8 cellular contexts compared by ENCODE assay signal in genomic region chr11:66022401-66023185, GRCh38. TPM values are rescaled to one million over a fixed set of nuclear protein-coding genes. Genes with fewer than 3 reads are reported as not detected.
DNase-seq lines count a peak whose midpoint lies in the region; ATAC-seq and TF ChIP-seq lines count a peak whose summit lies in the region.

No MANE protein-coding gene starts in this region.

- TF ChIP-seq CTCF in PC-3 (conservative IDR thresholded peaks at IDR 0.05; ENCODE audit: low read depth, low read length) = peak; percentile 98
- TF ChIP-seq CTCF in fibroblast of lung (conservative IDR thresholded peaks at IDR 0.05 in 1 of 2, IDR thresholded peaks at IDR 0.05 in 1 of 2; ENCODE audit: low read depth in 1 of 2, low read length in 2 of 2) = peak; percentile 84 to 85
- peak; percentile 66 for TF ChIP-seq CTCF in neural cell (IDR thresholded peaks at IDR 0.05; ENCODE audit: poor library complexity, severe bottlenecking)

- CTCF ChIA-PET in CD4-positive, alpha-beta memory T cell (lab: Charles Lee; ENCODE audit: partially characterized antibody) = interaction anchor here (0.6 to 2.3 kb wide), 35 partner anchors 8 to 331 kb away, joined by 3 to 19 read pairs (median 4); partner anchors contain the start of genes BANF1, CCDC85B, CST6 and EIF1AD
- CTCF ChIA-PET in PC-3 (lab: Charles Lee) = interaction anchor here (0.5 to 0.7 kb wide), 4 partner anchors 23 to 747 kb away, joined by 3 to 16 read pairs (median 4); partner anchors contain the start of gene EHBP1L1

- POLR2A ChIA-PET in CD4-positive, alpha-beta memory T cell (lab: Charles Lee; ENCODE audit: partially characterized antibody) = interaction anchor here (0.6 to 1.8 kb wide), 5 partner anchors 20 to 310 kb away, joined by 3 to 7 read pairs (median 3); partner anchors contain the start of genes BANF1, EIF1AD, FIBP and KAT5
- POLR2A ChIA-PET in PC-3 (lab: Charles Lee; ENCODE audit: unreplicated experiment) = interaction anchor here (0.6 kb wide), 1 partner anchor 20 kb away, joined by 3 read pairs; no protein-coding TSS in a partner anchor

- ATAC-seq in PC-3 = peak; percentile 75
- ATAC-seq in HG02884 (IDR thresholded peaks at IDR 0.05; ENCODE audit: unreplicated experiment) = no peak

- no peaks in the 10 kb centered on the region for H3K36me3 ChIP-seq in CD4-positive, alpha-beta memory T cell (ENCODE audit: insufficient read depth, low read length)
- H3K36me3 ChIP-seq in PC-3 (ENCODE audit: low read depth, low read length) = no peaks in the 10 kb centered on the region
- no peaks in the 10 kb centered on the region for H3K36me3 ChIP-seq in fibroblast of lung (ENCODE audit: control insufficient read depth, insufficient read depth, low read length)
- H3K36me3 ChIP-seq in neural cell (ENCODE audit: insufficient read depth, low read length) = no peaks in the 10 kb centered on the region

- H2AFZ ChIP-seq in PC-3 (ENCODE audit: low read length) = peak overlapping the region; percentile 72
- H2AFZ ChIP-seq in fibroblast of lung (ENCODE audit: low read length) = peak overlapping the region; percentile 77
- no peak overlapping the region for H2AFZ ChIP-seq in neural cell (ENCODE audit: low read depth, low read length)

- no peaks in the 10 kb centered on the region for H4K20me1 ChIP-seq in PC-3 (ENCODE audit: low read length)
- no peaks in the 10 kb centered on the region for H4K20me1 ChIP-seq in fibroblast of lung (ENCODE audit: control insufficient read depth, extremely low read depth, insufficient read depth, low read length)
- H4K20me1 ChIP-seq in neural cell (ENCODE audit: insufficient read depth) = no peaks in the 10 kb centered on the region

- H3K4me3 ChIP-seq in CD4-positive, alpha-beta memory T cell (ENCODE audit: low read length in 2 of 2) = no peak overlapping the region
- peak overlapping the region; percentile 51 for H3K4me3 ChIP-seq in PC-3 (ENCODE audit: low read length)
- no peak overlapping the region for H3K4me3 ChIP-seq in fibroblast of lung (replicated peaks in 1 of 4; ENCODE audit: control extremely low read depth in 1 of 4, insufficient read depth in 1 of 4, low read depth in 3 of 4, low read length in 4 of 4)
- no peak overlapping the region for H3K4me3 ChIP-seq in neural cell (ENCODE audit: low read length)

- H3K9me3 ChIP-seq in CD4-positive, alpha-beta memory T cell (ENCODE audit: control insufficient read depth in 1 of 2, low read length in 2 of 2) = no peaks in the 10 kb centered on the region
- no peaks in the 10 kb centered on the region for H3K9me3 ChIP-seq in PC-3 (ENCODE audit: low read length)
- H3K9me3 ChIP-seq in fibroblast of lung (ENCODE audit: control insufficient read depth, insufficient read depth, low read depth, low read length) = no peaks in the 10 kb centered on the region
- H3K9me3 ChIP-seq in neural cell (ENCODE audit: low read length) = no peaks in the 10 kb centered on the region

- H3K4me2 ChIP-seq in PC-3 (ENCODE audit: low read length) (peak overlapping the region; percentile 82), fibroblast of lung (ENCODE audit: extremely low read depth, insufficient read depth, low read length) (peak overlapping the region; percentile 40), neural cell (ENCODE audit: low read length) (no peak overlapping the region)

- peak overlapping the region in 1 of 7 donors; percentile 48 for H3K27ac Mint-ChIP-seq in CD4-positive, alpha-beta memory T cell
- H3K27ac Mint-ChIP-seq in stimulated activated naive CD8-positive, alpha-beta T cell treated with anti-CD3 and anti-CD28 coated beads, Interleukin-15, Interleukin-2, amounts not matched to agents 100 ng/mL and 50 ng/mL, for 24 hours = no peak overlapping the region

- H3K36me3 Mint-ChIP-seq in CD4-positive, alpha-beta memory T cell = no peaks in the 10 kb centered on the region
- no peaks in the 10 kb centered on the region for H3K36me3 Mint-ChIP-seq in stimulated activated naive CD8-positive, alpha-beta T cell treated with anti-CD3 and anti-CD28 coated beads, Interleukin-15, Interleukin-2, amounts not matched to agents 100 ng/mL and 50 ng/mL, for 24 hours (ENCODE audit: low read depth)

- H3K9me2 ChIP-seq in PC-3 (replicated peaks; ENCODE audit: low read length) = no peaks in the 10 kb centered on the region
- no peaks in the 10 kb centered on the region for H3K9me2 ChIP-seq in neural cell (ENCODE audit: insufficient read depth, low read length)

- TF ChIP-seq EP300 in neural cell (conservative IDR thresholded peaks at IDR 0.05; ENCODE audit: poor library complexity, severe bottlenecking) = no peak

- H3K4me3 Mint-ChIP-seq in CD4-positive, alpha-beta memory T cell = peak overlapping the region in 4 of 8 donors; percentile 33 to 72 (median 56)
- H3K4me3 Mint-ChIP-seq in stimulated activated naive CD8-positive, alpha-beta T cell treated with anti-CD3 and anti-CD28 coated beads, Interleukin-15, Interleukin-2, amounts not matched to agents 100 ng/mL and 50 ng/mL, for 24 hours = peak overlapping the region; percentile 23

- H3K4me1 ChIP-seq in CD4-positive, alpha-beta memory T cell (ENCODE audit: insufficient read depth, low read length) = peaks cover 6% of the 10 kb centered on the region
- H3K4me1 ChIP-seq in PC-3 (ENCODE audit: insufficient read depth, low read length) = peaks cover 24% of the 10 kb centered on the region
- peaks cover 5% of the 10 kb centered on the region for H3K4me1 ChIP-seq in fibroblast of lung (ENCODE audit: control insufficient read depth, extremely low read depth, insufficient read depth, low read length)

- H3K9ac ChIP-seq in PC-3 (ENCODE audit: low read length) = no peak overlapping the region; the same call in 1 of the 2 replicates
- H3K9ac ChIP-seq in fibroblast of lung (ENCODE audit: insufficient read depth, low read length) = no peak overlapping the region
- no peak overlapping the region for H3K9ac ChIP-seq in neural cell (ENCODE audit: low read length)

- peaks cover 0 to 9% (median 6%) of the 10 kb centered on the region in 4 donors for H3K4me1 Mint-ChIP-seq in CD4-positive, alpha-beta memory T cell
- H3K4me1 Mint-ChIP-seq in stimulated activated naive CD8-positive, alpha-beta T cell treated with anti-CD3 and anti-CD28 coated beads, Interleukin-15, Interleukin-2, amounts not matched to agents 100 ng/mL and 50 ng/mL, for 24 hours (ENCODE audit: low read depth) = peaks cover 29% of the 10 kb centered on the region

- peak; percentile 39 for TF ChIP-seq RAD21 in neural cell (conservative IDR thresholded peaks at IDR 0.05)

- H3K27me3 ChIP-seq in CD4-positive, alpha-beta memory T cell (ENCODE audit: insufficient read depth, low read length) = no peaks in the 10 kb centered on the region
- H3K27me3 ChIP-seq in PC-3 (ENCODE audit: low read length) (no peaks in the 10 kb centered on the region), fibroblast of lung (ENCODE audit: control insufficient read depth, insufficient read depth, low read length) (no peaks in the 10 kb centered on the region), neural cell (ENCODE audit: insufficient read depth, low read depth, low read length) (peaks cover 8% of the 10 kb centered on the region)

- intact Hi-C loops in CD4-positive, alpha-beta memory T cell (cut with micrococcal nuclease) = loop anchor here (1.0 kb wide), 2 partner anchors 33 to 204 kb away; no protein-coding TSS in a partner anchor
- intact Hi-C loops in PC-3 (cut with micrococcal nuclease) = no loop called here

- H3K9me3 Mint-ChIP-seq in CD4-positive, alpha-beta memory T cell = no peaks in the 10 kb centered on the region
- no peaks in the 10 kb centered on the region for H3K9me3 Mint-ChIP-seq in stimulated activated naive CD8-positive, alpha-beta T cell treated with anti-CD3 and anti-CD28 coated beads, Interleukin-15, Interleukin-2, amounts not matched to agents 100 ng/mL and 50 ng/mL, for 24 hours

- H3K79me2 ChIP-seq in PC-3 (ENCODE audit: low read length) = no peaks in the 10 kb centered on the region
- no peaks in the 10 kb centered on the region for H3K79me2 ChIP-seq in fibroblast of lung (ENCODE audit: control insufficient read depth, insufficient read depth, low read length)
- no peaks in the 10 kb centered on the region for H3K79me2 ChIP-seq in neural cell (replicated peaks; ENCODE audit: insufficient read depth, low read length)

- H3F3A ChIP-seq in PC-3 (ENCODE audit: low read length, unreplicated experiment) (no peaks in the 10 kb centered on the region), neural cell (ENCODE audit: insufficient read depth, low read length, poor library complexity, severe bottlenecking) (no peaks in the 10 kb centered on the region)

- H3K27me3 Mint-ChIP-seq in CD4-positive, alpha-beta memory T cell = peaks cover 4 to 6% of the 10 kb centered on the region in 2 donors
- H3K27me3 Mint-ChIP-seq in stimulated activated naive CD8-positive, alpha-beta T cell treated with anti-CD3 and anti-CD28 coated beads, Interleukin-15, Interleukin-2, amounts not matched to agents 100 ng/mL and 50 ng/mL, for 24 hours = peaks cover 8% of the 10 kb centered on the region

- no peak overlapping the region for H3K27ac ChIP-seq in CD4-positive, alpha-beta memory T cell (ENCODE audit: low read depth, low read length)
- no peak overlapping the region for H3K27ac ChIP-seq in PC-3 (ENCODE audit: low read length)
- H3K27ac ChIP-seq in fibroblast of lung (ENCODE audit: insufficient read depth, low read length) = no peak overlapping the region
- H3K27ac ChIP-seq in neural cell (ENCODE audit: low read length) = no peak overlapping the region

- BruUV-seq in PC-3 (replicated peaks; lab: Mats Ljungman, UMichigan) = TSS peak; percentile 30

- peak; percentile 59 to 76 (median 63) for DNase-seq in CD4-positive, alpha-beta memory T cell
- DNase-seq in HK-2 (ENCODE audit: unreplicated experiment) = peak; percentile 73
- peak; percentile 84 for DNase-seq in PC-3
- DNase-seq in activated T-cell treated with anti-CD3 and anti-CD28 coated beads, Interleukin-2, amount 50 U/mL, for 48 hours = peak; percentile 92 to 93
- DNase-seq in fibroblast of lung (ENCODE audit: low read depth in 2 of 2) = peak; percentile 29 to 52

RNA-seq across cellular contexts. Expression of gene CATSPER1, which starts 3.7 kb away (rescaled TPM):
- not detected for total RNA-seq in CD4-positive, alpha-beta memory T cell
- not detected for polyA plus RNA-seq in CD4-positive, alpha-beta memory T cell
- total RNA-seq in PC-3 (2014; rRNA removed) (0.17 and 1.1 TPM in 2 replicates), fibroblast of lung (not detected in 2 replicates)
- polyA plus RNA-seq in fibroblast of lung (0.28 TPM in 1 of 2 replicates, not detected in the other), neural cell (not detected in 2 replicates)
- polyA plus RNA-seq in fibroblast of lung (2012) = 0.20 and 0.36 TPM in 2 replicates
- polyA minus RNA-seq in fibroblast of lung (ENCODE audit: low replicate concordance) (not detected in 2 replicates), neural cell (not detected in 2 replicates)

RNA-seq across cellular contexts. Expression of gene CST6, which starts 10.8 kb away (rescaled TPM):
- not detected for total RNA-seq in CD4-positive, alpha-beta memory T cell
- not detected for polyA plus RNA-seq in CD4-positive, alpha-beta memory T cell
- total RNA-seq in PC-3 (2014; rRNA removed) (74.5 and 84.2 TPM in 2 replicates), fibroblast of lung (1.8 and 11.1 TPM in 2 replicates)
- polyA plus RNA-seq in fibroblast of lung (0.41 and 0.76 TPM in 2 replicates), neural cell (not detected in 2 replicates)
- polyA plus RNA-seq in fibroblast of lung (2012) = 1.0 and 1.1 TPM in 2 replicates
- polyA minus RNA-seq in fibroblast of lung (ENCODE audit: low replicate concordance) (not detected in 2 replicates), neural cell (not detected in 2 replicates)

RNA-seq across cellular contexts. Expression of gene BANF1, which starts 20.3 kb away (rescaled TPM):
- total RNA-seq in CD4-positive, alpha-beta memory T cell = 10 to 100 TPM; 90.8 to 92.9 TPM
- polyA plus RNA-seq in CD4-positive, alpha-beta memory T cell = 100 to 1,000 TPM; 159 to 163 TPM
- 124 and 131 TPM in 2 replicates for total RNA-seq in PC-3 (2014; rRNA removed)
- 18.5 and 19.0 TPM in 2 replicates for total RNA-seq in fibroblast of lung
- polyA plus RNA-seq in fibroblast of lung = 156 and 269 TPM in 2 replicates
- polyA plus RNA-seq in fibroblast of lung (2012) = 159 and 248 TPM in 2 replicates
- 93.8 and 108 TPM in 2 replicates for polyA minus RNA-seq in fibroblast of lung (ENCODE audit: low replicate concordance)
- 41.6 and 60.0 TPM in 2 replicates for polyA plus RNA-seq in neural cell
- 16.3 and 20.0 TPM in 2 replicates for polyA minus RNA-seq in neural cell

RNA-seq across cellular contexts. Expression of gene EIF1AD, which starts 20.6 kb away (rescaled TPM):
- total RNA-seq in CD4-positive, alpha-beta memory T cell = 10 to 100 TPM; 60.2 to 65.4 TPM
- polyA plus RNA-seq in CD4-positive, alpha-beta memory T cell = 10 to 100 TPM; 15.5 to 20.2 TPM
- 70.1 and 77.0 TPM in 2 replicates for total RNA-seq in PC-3 (2014; rRNA removed)
- 23.4 and 23.5 TPM in 2 replicates for total RNA-seq in fibroblast of lung
- 26.2 and 30.0 TPM in 2 replicates for polyA plus RNA-seq in fibroblast of lung
- 20.9 and 22.6 TPM in 2 replicates for polyA plus RNA-seq in fibroblast of lung (2012)
- 45.5 and 64.8 TPM in 2 replicates for polyA minus RNA-seq in fibroblast of lung (ENCODE audit: low replicate concordance)
- 34.9 and 35.4 TPM in 2 replicates for polyA plus RNA-seq in neural cell
- 34.3 and 36.7 TPM in 2 replicates for polyA minus RNA-seq in neural cell

RNA-seq across cellular contexts. Expression of gene GAL3ST3, which starts 26.4 kb away (rescaled TPM):
- total RNA-seq in CD4-positive, alpha-beta memory T cell = not detected
- polyA plus RNA-seq in CD4-positive, alpha-beta memory T cell = not detected
- total RNA-seq in PC-3 (2014; rRNA removed) (not detected in 2 replicates), fibroblast of lung (under 0.01 TPM in 1 of 2 replicates, not detected in the other)
- polyA plus RNA-seq in fibroblast of lung (not detected in 2 replicates), neural cell (16.7 and 17.2 TPM in 2 replicates)
- not detected in 2 replicates for polyA plus RNA-seq in fibroblast of lung (2012)
- polyA minus RNA-seq in fibroblast of lung (ENCODE audit: low replicate concordance) (not detected in 2 replicates), neural cell (17.5 and 22.6 TPM in 2 replicates)

Comparison
In these comparisons a context has a peak if more than half of its experiments do, and no peak if none do; other contexts are left out.
1. DNase-seq: peak in every context shown above with its lines; median percentile 92 in activated T-cell treated with anti-CD3 and anti-CD28 coated beads, Interleukin-2, amount 50 U/mL, for 48 hours; 84 in PC-3; 73 in HK-2; 63 in CD4-positive, alpha-beta memory T cell; 40 in fibroblast of lung.